Comparison of ENCODE assay signal across 1 cellular context in the genomic region with DNA sequence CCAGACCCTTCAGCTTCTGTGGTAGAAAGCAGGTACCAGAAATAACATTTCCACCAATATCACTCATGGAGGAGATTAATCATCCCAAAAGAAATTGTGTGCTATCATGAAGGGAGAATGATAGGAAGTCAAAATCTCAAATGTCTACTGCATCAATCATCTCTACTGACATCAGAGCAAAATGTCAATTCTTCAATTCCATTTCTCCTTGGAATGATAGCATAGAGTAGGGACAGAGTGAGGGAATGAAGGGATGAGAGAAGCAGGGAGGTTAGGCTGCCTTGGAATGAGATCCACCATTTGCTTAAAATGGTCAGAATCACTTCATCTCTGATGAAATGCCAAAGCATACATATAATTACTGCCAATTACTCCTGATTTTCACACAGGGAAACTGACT.
TF ChIP-seq lines count a peak whose summit lies in the region.

No MANE protein-coding gene starts in this region.

TF ChIP-seq in neural cell, 6 proteins besides CTCF, POLR2A, EP300 and RAD21:
- TF ChIP-seq, protein P1, sequence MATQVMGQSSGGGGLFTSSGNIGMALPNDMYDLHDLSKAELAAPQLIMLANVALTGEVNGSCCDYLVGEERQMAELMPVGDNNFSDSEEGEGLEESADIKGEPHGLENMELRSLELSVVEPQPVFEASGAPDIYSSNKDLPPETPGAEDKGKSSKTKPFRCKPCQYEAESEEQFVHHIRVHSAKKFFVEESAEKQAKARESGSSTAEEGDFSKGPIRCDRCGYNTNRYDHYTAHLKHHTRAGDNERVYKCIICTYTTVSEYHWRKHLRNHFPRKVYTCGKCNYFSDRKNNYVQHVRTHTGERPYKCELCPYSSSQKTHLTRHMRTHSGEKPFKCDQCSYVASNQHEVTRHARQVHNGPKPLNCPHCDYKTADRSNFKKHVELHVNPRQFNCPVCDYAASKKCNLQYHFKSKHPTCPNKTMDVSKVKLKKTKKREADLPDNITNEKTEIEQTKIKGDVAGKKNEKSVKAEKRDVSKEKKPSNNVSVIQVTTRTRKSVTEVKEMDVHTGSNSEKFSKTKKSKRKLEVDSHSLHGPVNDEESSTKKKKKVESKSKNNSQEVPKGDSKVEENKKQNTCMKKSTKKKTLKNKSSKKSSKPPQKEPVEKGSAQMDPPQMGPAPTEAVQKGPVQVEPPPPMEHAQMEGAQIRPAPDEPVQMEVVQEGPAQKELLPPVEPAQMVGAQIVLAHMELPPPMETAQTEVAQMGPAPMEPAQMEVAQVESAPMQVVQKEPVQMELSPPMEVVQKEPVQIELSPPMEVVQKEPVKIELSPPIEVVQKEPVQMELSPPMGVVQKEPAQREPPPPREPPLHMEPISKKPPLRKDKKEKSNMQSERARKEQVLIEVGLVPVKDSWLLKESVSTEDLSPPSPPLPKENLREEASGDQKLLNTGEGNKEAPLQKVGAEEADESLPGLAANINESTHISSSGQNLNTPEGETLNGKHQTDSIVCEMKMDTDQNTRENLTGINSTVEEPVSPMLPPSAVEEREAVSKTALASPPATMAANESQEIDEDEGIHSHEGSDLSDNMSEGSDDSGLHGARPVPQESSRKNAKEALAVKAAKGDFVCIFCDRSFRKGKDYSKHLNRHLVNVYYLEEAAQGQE (IDR thresholded peaks at IDR 0.05; ENCODE audit: borderline replicate concordance) = peak; percentile 51
- TF ChIP-seq POLR2AphosphoS5 (IDR thresholded peaks at IDR 0.05) = peak; percentile 34
- no peak for TF ChIP-seq SMC3 (conservative IDR thresholded peaks at IDR 0.05; ENCODE audit: poor library complexity)
- no peak for TF ChIP-seq MXI1 (conservative IDR thresholded peaks at IDR 0.05; ENCODE audit: poor library complexity, severe bottlenecking)
- no peak for TF ChIP-seq EZH2 (IDR thresholded peaks at IDR 0.05; ENCODE audit: borderline replicate concordance, insufficient read depth, low read length, poor library complexity, severe bottlenecking)
- no peak for TF ChIP-seq TAF1 (IDR thresholded peaks at IDR 0.05; ENCODE audit: low read depth)
